12 cellular contexts compared by ENCODE assay signal in the genomic region with DNA sequence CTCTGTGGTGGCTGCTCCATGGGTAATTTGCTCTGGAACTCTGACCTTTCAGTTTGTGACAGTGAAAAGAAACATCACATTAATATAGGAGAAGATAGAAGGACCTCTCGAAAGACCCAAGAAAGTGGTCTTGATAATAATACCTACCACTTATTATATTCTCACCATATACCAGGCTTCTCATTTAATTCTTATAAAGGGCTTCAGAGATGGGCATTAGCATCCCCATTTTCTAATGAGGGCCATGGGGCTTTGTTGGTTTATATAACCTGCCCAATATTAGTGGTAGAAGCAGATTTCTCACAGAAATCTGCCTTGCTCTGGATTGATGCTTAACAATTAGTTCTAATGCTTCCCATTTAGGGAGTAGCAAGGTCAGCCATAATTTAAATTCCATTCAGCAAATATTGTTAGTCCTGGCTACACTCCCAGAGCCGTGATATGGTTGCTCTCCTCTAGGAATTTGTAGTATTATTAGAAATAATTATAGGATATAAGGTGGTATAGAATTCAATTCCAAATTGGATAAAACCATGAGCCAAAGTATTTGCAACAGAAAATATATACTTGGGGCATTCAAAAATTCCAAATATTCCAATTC. TPM values are rescaled to one million over a fixed set of nuclear protein-coding genes. Genes with fewer than 3 reads are reported as not detected.
DNase-seq lines count a peak whose midpoint lies in the region; ATAC-seq and TF ChIP-seq lines count a peak whose summit lies in the region.
"Had no signal": no experiment of that assay in that cellular context is flagged by ENCODE, and none has a peak within 500 bp of the region (broad histone marks: within the 10 kb centered on the region; RNA-seq: fewer than 3 reads in every experiment).

No MANE protein-coding gene starts in this region.

- no peaks in the 10 kb centered on the region for H3K36me3 ChIP-seq in muscle layer of colon (ENCODE audit: insufficient read depth, low read length)
- no peaks in the 10 kb centered on the region for H3K36me3 ChIP-seq in CD8-positive, alpha-beta T cell (ENCODE audit: insufficient read depth, low read length)
- H3K36me3 ChIP-seq: Peyer's patch had no signal

- peaks cover 26% of the 10 kb centered on the region for H3K4me1 Mint-ChIP-seq in progenitor cell of endocrine pancreas (ENCODE audit: low read depth)
- peaks cover 56% of the 10 kb centered on the region for H3K4me1 Mint-ChIP-seq in CD8-positive, alpha-beta T cell (ENCODE audit: low read depth)
- H3K4me1 Mint-ChIP-seq in activated CD4-positive, alpha-beta T cell treated with anti-CD3 and anti-CD28 coated beads for 36 hours, result peaks cover 51% of the 10 kb centered on the region

- no peak overlapping the region for H3K9ac ChIP-seq in muscle layer of colon (ENCODE audit: low read length)

- peak; percentile 3 for DNase-seq in COLO668 (lab: John Stamatoyannopoulos, UW; ENCODE audit: unreplicated experiment)
- DNase-seq in NCI-H1105 treated with DMSO at 0.1 percent for 48 hours (lab: John Stamatoyannopoulos, UW), result peak; percentile 88
- DNase-seq in amniotic epithelial cell (ENCODE audit: low read depth), result peak; percentile 47
- DNase-seq in SK-N-DZ (ENCODE audit: low spot score), result no peak
- DNase-seq in progenitor cell of endocrine pancreas (ENCODE audit: low spot score, unreplicated experiment), result no peak
- no peak for DNase-seq in CD8-positive, alpha-beta T cell
- DNase-seq in activated CD4-positive, alpha-beta T cell treated with anti-CD3 and anti-CD28 coated beads for 36 hours, result no peak
- DNase-seq: NCI-H187 treated with DMSO at 0.1 percent for 48 hours, Peyer's patch had no signal

- H3K27me3 Mint-ChIP-seq in progenitor cell of endocrine pancreas, result peaks cover 10% of the 10 kb centered on the region
- no peaks in the 10 kb centered on the region for H3K27me3 Mint-ChIP-seq in CD8-positive, alpha-beta T cell (ENCODE audit: low read depth)
- H3K27me3 Mint-ChIP-seq in activated CD4-positive, alpha-beta T cell treated with anti-CD3 and anti-CD28 coated beads for 36 hours, result no peaks in the 10 kb centered on the region

- H3K36me3 Mint-ChIP-seq in progenitor cell of endocrine pancreas (ENCODE audit: insufficient read depth), result no peaks in the 10 kb centered on the region
- H3K36me3 Mint-ChIP-seq in CD8-positive, alpha-beta T cell, result peaks cover 7% of the 10 kb centered on the region
- peaks cover 24% of the 10 kb centered on the region for H3K36me3 Mint-ChIP-seq in activated CD4-positive, alpha-beta T cell treated with anti-CD3 and anti-CD28 coated beads for 36 hours (ENCODE audit: low read depth)
- H3K36me3 Mint-ChIP-seq: mesothelial cell of epicardium had no signal

- H3K9me3 ChIP-seq in muscle layer of colon (ENCODE audit: low read length), result no peaks in the 10 kb centered on the region
- H3K9me3 ChIP-seq in CD8-positive, alpha-beta T cell (ENCODE audit: low read length), result peaks cover 6% of the 10 kb centered on the region
- H3K9me3 ChIP-seq: Peyer's patch had no signal

- H3K27me3 ChIP-seq in muscle layer of colon (ENCODE audit: control insufficient read depth in 1 of 2, insufficient read depth in 2 of 2, low read length in 2 of 2), result no peaks in the 10 kb centered on the region
- H3K27me3 ChIP-seq in CD8-positive, alpha-beta T cell (ENCODE audit: insufficient read depth, low read length), result no peaks in the 10 kb centered on the region
- H3K27me3 ChIP-seq: Peyer's patch had no signal

- H3K4me1 ChIP-seq in muscle layer of colon (ENCODE audit: insufficient read depth, low read length), result peaks cover 57% of the 10 kb centered on the region
- peaks cover 40% of the 10 kb centered on the region for H3K4me1 ChIP-seq in CD8-positive, alpha-beta T cell (ENCODE audit: insufficient read depth, low read length)

- ATAC-seq in CD8-positive, alpha-beta T cell, result no peak
- ATAC-seq in activated CD4-positive, alpha-beta T cell treated with anti-CD3 and anti-CD28 coated beads for 36 hours, result no peak
- ATAC-seq: sciatic nerve had no signal

- no peak overlapping the region for H3K4me3 Mint-ChIP-seq in progenitor cell of endocrine pancreas (ENCODE audit: low read depth)
- no peak overlapping the region for H3K4me3 Mint-ChIP-seq in CD8-positive, alpha-beta T cell
- no peak overlapping the region for H3K4me3 Mint-ChIP-seq in activated CD4-positive, alpha-beta T cell treated with anti-CD3 and anti-CD28 coated beads for 36 hours
- H3K4me3 Mint-ChIP-seq: mesothelial cell of epicardium had no signal

- POLR2A ChIA-PET in CD8-positive, alpha-beta T cell (lab: Charles Lee), result interaction anchor here (1.2 kb wide), 1 partner anchor 8 kb away, joined by 4 read pairs; a partner anchor contains a TSS
- POLR2A ChIA-PET in activated CD4-positive, alpha-beta T cell treated with anti-CD3 and anti-CD28 coated beads for 36 hours (lab: Charles Lee), result no interaction called here

- H3K27ac ChIP-seq in muscle layer of colon (ENCODE audit: low read depth, low read length), result peak overlapping the region; percentile 82
- H3K27ac ChIP-seq in CD8-positive, alpha-beta T cell (ENCODE audit: low read depth, low read length), result no peak overlapping the region

- TF ChIP-seq CTCF in progenitor cell of endocrine pancreas (IDR thresholded peaks at IDR 0.05; ENCODE audit: unreplicated experiment), result no peak
- no peak for TF ChIP-seq CTCF in CD8-positive, alpha-beta T cell (IDR thresholded peaks at IDR 0.05)

- intact Hi-C loops in CD8-positive, alpha-beta T cell (cut with DNase I, micrococcal nuclease), result no loop called here
- intact Hi-C loops in activated CD4-positive, alpha-beta T cell treated with anti-CD3 and anti-CD28 coated beads for 36 hours (cut with DNase I, micrococcal nuclease), result no loop called here

- CTCF ChIA-PET in CD8-positive, alpha-beta T cell (lab: Charles Lee), result interaction anchor here (0.7 kb wide), 1 partner anchor 30 kb away, joined by 3 read pairs; no protein-coding TSS in a partner anchor
- CTCF ChIA-PET in activated CD4-positive, alpha-beta T cell treated with anti-CD3 and anti-CD28 coated beads for 36 hours (lab: Charles Lee), result no interaction called here

- no peak overlapping the region for H3K4me3 ChIP-seq in muscle layer of colon (ENCODE audit: low read depth in 1 of 2, low read length in 2 of 2)
- no peak overlapping the region for H3K4me3 ChIP-seq in CD8-positive, alpha-beta T cell (ENCODE audit: low read depth, low read length)
- H3K4me3 ChIP-seq: Peyer's patch had no signal

- H3K27ac Mint-ChIP-seq in progenitor cell of endocrine pancreas, result no peak overlapping the region
- no peak overlapping the region for H3K27ac Mint-ChIP-seq in CD8-positive, alpha-beta T cell
- no peak overlapping the region for H3K27ac Mint-ChIP-seq in activated CD4-positive, alpha-beta T cell treated with anti-CD3 and anti-CD28 coated beads for 36 hours

- no peaks in the 10 kb centered on the region for H3K9me3 Mint-ChIP-seq in progenitor cell of endocrine pancreas (ENCODE audit: low read depth)
- H3K9me3 Mint-ChIP-seq in CD8-positive, alpha-beta T cell, result peaks cover 13% of the 10 kb centered on the region
- H3K9me3 Mint-ChIP-seq in activated CD4-positive, alpha-beta T cell treated with anti-CD3 and anti-CD28 coated beads for 36 hours (ENCODE audit: low read depth), result peaks cover 17% of the 10 kb centered on the region

RNA-seq across cellular contexts. Expression of a gene that starts 7.4 kb away (rescaled TPM):
- 0.09 TPM in 1 of 2 replicates, not detected in the other for polyA plus RNA-seq in SK-N-DZ (2014; cell fraction: cytosol; rRNA removed)
- not detected in 2 replicates for polyA plus RNA-seq in SK-N-DZ (2014; cell fraction: nucleus; rRNA removed)
- 9.3 and 10.7 TPM in 2 replicates for total RNA-seq in progenitor cell of endocrine pancreas
- total RNA-seq in CD8-positive, alpha-beta T cell, result 10 to 100 TPM; 12.5 to 13.5 TPM
- 10 to 100 TPM; 15.1 to 17.1 TPM for total RNA-seq in activated CD4-positive, alpha-beta T cell treated with anti-CD3 and anti-CD28 coated beads for 36 hours

RNA-seq across cellular contexts. Expression of a gene that starts 7.8 kb away (rescaled TPM):
- polyA plus RNA-seq in SK-N-DZ (2014; cell fraction: cytosol; rRNA removed), result not detected in 2 replicates
- not detected in 2 replicates for polyA plus RNA-seq in SK-N-DZ (2014; cell fraction: nucleus; rRNA removed)
- 0.91 and 1.1 TPM in 2 replicates for total RNA-seq in progenitor cell of endocrine pancreas
- 10 to 100 TPM; 32.9 to 33.7 TPM for total RNA-seq in CD8-positive, alpha-beta T cell
- total RNA-seq in activated CD4-positive, alpha-beta T cell treated with anti-CD3 and anti-CD28 coated beads for 36 hours, result 10 to 100 TPM; 76.3 to 82.3 TPM

Comparison
In these comparisons a context has a peak if more than half of its experiments do, and no peak if none do; other contexts are left out.
1. DNase-seq: peak in COLO668 (single experiment), NCI-H1105 treated with DMSO at 0.1 percent for 48 hours (single experiment) and amniotic epithelial cell (single experiment); none in SK-N-DZ (single experiment), progenitor cell of endocrine pancreas (single experiment), CD8-positive, alpha-beta T cell (0 of 7) and activated CD4-positive, alpha-beta T cell treated with anti-CD3 and anti-CD28 coated beads for 36 hours (single experiment).
2. RNA of a gene that starts 7.8 kb away (total RNA-seq): 76.3 to 82.3 TPM in activated CD4-positive, alpha-beta T cell treated with anti-CD3 and anti-CD28 coated beads for 36 hours and 32.9 to 33.7 TPM in CD8-positive, alpha-beta T cell; 0.91 to 1.1 TPM in progenitor cell of endocrine pancreas; every median in the first group is over 10 times any median in the second.